In the genomic region with DNA sequence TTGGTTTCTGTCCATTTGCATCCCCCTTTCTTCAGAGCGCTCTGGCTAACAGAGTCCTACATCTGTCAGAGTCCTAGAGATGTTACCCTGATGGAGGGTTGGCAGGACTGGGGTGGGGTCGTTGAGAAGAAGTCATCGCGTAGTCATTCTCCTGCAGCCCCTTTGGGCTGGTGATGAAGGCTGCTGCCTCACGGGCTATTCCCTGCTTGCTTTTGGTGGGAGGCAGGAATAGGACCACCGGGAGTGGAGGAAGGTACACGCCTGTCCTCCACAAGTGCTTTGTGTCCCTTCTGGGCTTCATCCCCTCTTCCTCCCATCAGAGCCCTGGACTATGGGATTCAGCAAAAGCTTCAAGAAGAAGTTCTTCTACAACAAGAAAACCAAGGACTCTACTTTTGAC, we compare ENCODE assay signal across 28 cellular contexts.
"Had no signal": no experiment of that assay in that cellular context is flagged by ENCODE, and none has a peak within 500 bp of the region (broad histone marks: within the 10 kb centered on the region; RNA-seq: fewer than 3 reads in every experiment).

No MANE protein-coding gene starts in this region.

- H3K27me3 ChIP-seq: brain microvascular endothelial cell, cardiac muscle cell, Peyer's patch, SJSA1 had no signal

- H3K27me3 Mint-ChIP-seq: activated CD4-positive, alpha-beta memory T cell treated with anti-CD3 and anti-CD28 coated beads, Interleukin-2, amount 10 ng/mL, durations not matched to agents 7 days and 5 days; activated naive CD4-positive, alpha-beta T cell treated with anti-CD3 and anti-CD28 coated beads, Interleukin-2, amount 10 ng/mL, durations not matched to agents 7 days and 5 days had no signal

- H3K4me1 ChIP-seq: Peyer's patch, SJSA1 had no signal

- H3K27ac Mint-ChIP-seq: activated CD4-positive, alpha-beta memory T cell treated with anti-CD3 and anti-CD28 coated beads, Interleukin-2, amount 10 ng/mL, durations not matched to agents 7 days and 5 days; activated naive CD4-positive, alpha-beta T cell treated with anti-CD3 and anti-CD28 coated beads, Interleukin-2, amount 10 ng/mL, durations not matched to agents 7 days and 5 days; T-helper 1 cell treated with Interleukin-12 subunit alpha and Interleukin-12 subunit beta and Interleukin-4 antibody, amounts not matched to agents 30 μg/mL and 1 μg/mL, for 36 hours; WTC11 had no signal

- H3K9me3 Mint-ChIP-seq: activated CD4-positive, alpha-beta memory T cell treated with anti-CD3 and anti-CD28 coated beads, Interleukin-2, amount 10 ng/mL, durations not matched to agents 7 days and 5 days; activated naive CD4-positive, alpha-beta T cell treated with anti-CD3 and anti-CD28 coated beads, Interleukin-2, amount 10 ng/mL, durations not matched to agents 7 days and 5 days; T-helper 1 cell treated with Interleukin-12 subunit alpha and Interleukin-12 subunit beta and Interleukin-4 antibody, amounts not matched to agents 30 μg/mL and 1 μg/mL, for 36 hours; WTC11 had no signal

- ATAC-seq: SK-N-SH treated with all-trans-retinoic acid at 6 μM for 48 hours, WTC11 had no signal

- H3K27ac ChIP-seq: brain microvascular endothelial cell, cardiac muscle cell, Peyer's patch, RWPE1, SJSA1 had no signal

- H3K4me3 Mint-ChIP-seq: activated CD4-positive, alpha-beta memory T cell treated with anti-CD3 and anti-CD28 coated beads, Interleukin-2, amount 10 ng/mL, durations not matched to agents 7 days and 5 days; activated naive CD4-positive, alpha-beta T cell treated with anti-CD3 and anti-CD28 coated beads, Interleukin-2, amount 10 ng/mL, durations not matched to agents 7 days and 5 days; T-helper 1 cell treated with Interleukin-12 subunit alpha and Interleukin-12 subunit beta and Interleukin-4 antibody, amounts not matched to agents 30 μg/mL and 1 μg/mL, for 36 hours; WTC11 had no signal

- H3K4me3 ChIP-seq: cardiac muscle cell, Peyer's patch, SJSA1 had no signal

- H3K9me3 ChIP-seq: Peyer's patch, SJSA1 had no signal

- DNase-seq: activated CD4-positive, alpha-beta memory T cell treated with anti-CD3 and anti-CD28 coated beads, Interleukin-2, amount 10 ng/mL, durations not matched to agents 7 days and 5 days; activated CD4-positive, alpha-beta T cell treated with anti-CD3 and anti-CD28 coated beads for 1 hour; activated CD4-positive, alpha-beta T cell treated with anti-CD3 and anti-CD28 coated beads, Interleukin-2, amount 50 U/mL, for 1 hour; activated CD8-positive, alpha-beta memory T cell treated with anti-CD3 and anti-CD28 coated beads, Interleukin-2, amount 50 U/mL, for 48 hours; activated gamma-delta T cell; activated naive CD4-positive, alpha-beta T cell treated with anti-CD3 and anti-CD28 coated beads, Interleukin-2, amount 10 ng/mL, durations not matched to agents 7 days and 5 days; activated T-cell treated with anti-CD3 and anti-CD28 coated beads, Interleukin-2, amount 50 U/mL, for 1 hour; amniotic stem cell; brain microvascular endothelial cell; cerebellar nuclear complex; Kasumi-1; KBM-7; NCI-H1105 treated with DMSO at 0.1 percent for 48 hours; NCI-H1436 treated with DMSO at 0.1 percent for 48 hours; NCI-H187; NCI-H2081 treated with DMSO at 0.1 percent for 48 hours; NCI-H446; NCI-H524; SHP77; SW 1271; T-helper 9 cell had no signal
